ENCODE assay signal across 8 cellular contexts in the genomic region with DNA sequence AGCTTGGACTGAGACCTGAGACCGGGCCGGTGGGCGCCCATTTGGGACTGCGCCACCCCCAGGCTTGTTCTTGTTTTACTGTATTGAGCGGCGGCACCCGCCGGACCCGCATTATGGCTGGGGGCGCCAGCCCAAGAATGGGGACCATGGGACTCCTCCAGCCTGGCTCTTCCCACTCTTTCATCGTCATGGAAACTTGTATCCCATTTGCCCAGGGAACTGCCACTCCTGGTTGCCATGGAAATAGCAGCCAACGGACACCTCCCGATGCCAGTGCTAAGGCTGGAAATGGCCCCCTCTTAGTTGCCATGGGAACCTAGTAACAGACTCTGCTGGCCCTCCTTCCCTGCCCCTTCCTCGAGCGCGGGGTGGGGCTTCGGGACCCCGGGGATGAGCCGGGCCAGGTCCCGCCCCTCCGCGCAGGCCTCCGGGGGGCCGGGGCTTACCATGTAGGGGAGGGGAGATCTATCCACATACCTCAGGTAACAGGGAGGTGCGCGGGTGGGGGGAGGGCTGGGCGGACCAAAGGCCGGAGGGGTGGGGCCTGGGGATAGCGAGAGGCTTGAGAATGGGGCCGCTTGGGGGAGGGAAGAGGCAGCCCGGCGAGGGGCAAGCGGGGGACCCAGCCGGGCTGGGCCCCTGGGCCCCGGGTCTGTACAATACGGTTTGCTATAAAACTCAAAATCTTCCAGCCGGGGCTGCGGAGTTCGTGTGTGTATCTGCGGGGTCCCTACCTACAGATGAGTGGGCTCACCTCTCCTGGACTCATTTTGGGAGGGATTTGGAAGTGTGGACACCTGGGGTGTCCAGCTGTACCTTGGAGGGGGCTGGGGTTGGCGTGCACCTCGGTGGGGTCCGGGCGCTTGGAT. TPM values are rescaled to one million over a fixed set of nuclear protein-coding genes. Genes with fewer than 3 reads are reported as not detected.
DNase-seq lines count a peak whose midpoint lies in the region; ATAC-seq, FAIRE-seq and TF ChIP-seq lines count a peak whose summit lies in the region.

No MANE protein-coding gene starts in this region.

- peak overlapping the region; percentile 95 for H2BK120ac ChIP-seq in mesenchymal stem cell (ENCODE audit: low read depth, low read length)

- no peak overlapping the region for H3K27ac Mint-ChIP-seq in T-helper 17 cell

- peak overlapping the region; percentile 91 for H2AK5ac ChIP-seq in mesenchymal stem cell (ENCODE audit: low read length, severe bottlenecking)

- peak overlapping the region; percentile 74 for H3K4me2 ChIP-seq in mesenchymal stem cell (ENCODE audit: low read length, poor library complexity, severe bottlenecking)

- peak overlapping the region; percentile 88 for H4K91ac ChIP-seq in mesenchymal stem cell (ENCODE audit: low read length)

- H3K36me3 Mint-ChIP-seq in T-helper 17 cell (ENCODE audit: low read depth), result no peaks in the 10 kb centered on the region

- FAIRE-seq in A204.1 (lab: Jason Lieb, UNC), result peak; percentile 85

- H3K36me3 ChIP-seq in HUES48 (ENCODE audit: control insufficient read depth, insufficient read depth, low read length) (peaks cover 29% of the 10 kb centered on the region), mesenchymal stem cell (ENCODE audit: control insufficient read depth in 1 of 2, insufficient read depth in 2 of 2, low read depth in 1 of 2, low read length in 2 of 2) (peaks cover 36 to 39% of the 10 kb centered on the region in 2 experiments)

- H3K18ac ChIP-seq in mesenchymal stem cell (ENCODE audit: low read depth in 1 of 2, low read length in 2 of 2), result peak overlapping the region; percentile 86 to 91

- H3K9ac ChIP-seq in HUES48 (ENCODE audit: low read depth, low read length), result peak overlapping the region; percentile 82
- peak overlapping the region; percentile 98 for H3K9ac ChIP-seq in mesenchymal stem cell (ENCODE audit: low read length)

- peak overlapping the region; percentile 14 to 54 for H2BK12ac ChIP-seq in mesenchymal stem cell (ENCODE audit: low read length in 2 of 2)

- peak; percentile 2 for ATAC-seq in T-helper 17 cell

- H3K27me3 ChIP-seq in HUES48 (ENCODE audit: control insufficient read depth, insufficient read depth, low read length), result no peaks in the 10 kb centered on the region
- no peaks in the 10 kb centered on the region for H3K27me3 ChIP-seq in mesenchymal stem cell (ENCODE audit: control insufficient read depth in 1 of 2, insufficient read depth in 1 of 2, low read length in 2 of 2)

- H3K4ac ChIP-seq in mesenchymal stem cell (ENCODE audit: low read depth in 1 of 2, low read length in 2 of 2), result peak overlapping the region; percentile 71 to 99

- peak overlapping the region; percentile 55 for H2AFZ ChIP-seq in mesenchymal stem cell (ENCODE audit: low read depth, low read length)

- peak overlapping the region; percentile 63 for H2BK5ac ChIP-seq in mesenchymal stem cell (ENCODE audit: low read depth, low read length, poor library complexity, severe bottlenecking)

- H3K79me1 ChIP-seq in mesenchymal stem cell (replicated peaks; ENCODE audit: low read length, poor library complexity, severe bottlenecking), result peaks cover 23% of the 10 kb centered on the region

- no peak for TF ChIP-seq CTCF in epithelial cell of esophagus (IDR thresholded peaks at IDR 0.05; ENCODE audit: insufficient read depth, low read depth, low read length, missing control alignments)

- DNase-seq in GM04504 (ENCODE audit: low read depth) (peak; percentile 95), T-helper 17 cell (no peak), epithelial cell of esophagus (ENCODE audit: low read depth) (peak; percentile 93), mesenchymal stem cell (peak; percentile 100)
- DNase-seq in NK-92 treated with Interleukin-12 subunit alpha and Interleukin-12 subunit beta, amount 100 ng/mL, for 24 hours (lab: John Stamatoyannopoulos, UW), result no peak

- WGBS in mesenchymal stem cell, result 7% methylated on average over 41 of the region's 44 CpGs

- H2BK15ac ChIP-seq in mesenchymal stem cell (ENCODE audit: low read depth, poor library complexity, severe bottlenecking), result peak overlapping the region; percentile 52

- peak overlapping the region; percentile 94 for H3K4me3 Mint-ChIP-seq in T-helper 17 cell

- peak overlapping the region; percentile 97 for H4K8ac ChIP-seq in mesenchymal stem cell (ENCODE audit: low read length)

- H3K23ac ChIP-seq in mesenchymal stem cell (ENCODE audit: low read length in 2 of 2), result no peak overlapping the region

- H3K9me3 ChIP-seq in HUES48 (ENCODE audit: control insufficient read depth, insufficient read depth, low read length) (no peaks in the 10 kb centered on the region), T-helper 17 cell (ENCODE audit: control insufficient read depth, low read length, poor library complexity, severe bottlenecking) (no peaks in the 10 kb centered on the region), mesenchymal stem cell (ENCODE audit: control insufficient read depth, low read length) (no peaks in the 10 kb centered on the region)

- H3K4me1 Mint-ChIP-seq in T-helper 17 cell, result peaks cover 24% of the 10 kb centered on the region

- no peaks in the 10 kb centered on the region for H3K27me3 Mint-ChIP-seq in T-helper 17 cell

- H3K4me3 ChIP-seq in HUES48 (ENCODE audit: low read depth, low read length) (peak overlapping the region; percentile 72), epithelial cell of esophagus (ENCODE audit: low read length) (peak overlapping the region; percentile 85), mesenchymal stem cell (ENCODE audit: insufficient read depth in 1 of 2, low read depth in 1 of 2, low read length in 2 of 2) (peak overlapping the region; percentile 82 to 99)

- peak overlapping the region in 1 of 2 experiments; percentile 96 for H3K14ac ChIP-seq in mesenchymal stem cell (ENCODE audit: low read length in 2 of 2)

- H3K4me1 ChIP-seq in HUES48 (ENCODE audit: control insufficient read depth, insufficient read depth, low read length) (peaks cover 20% of the 10 kb centered on the region), mesenchymal stem cell (ENCODE audit: control insufficient read depth, insufficient read depth, low read depth, low read length) (peaks cover 25% of the 10 kb centered on the region)

- H3K27ac ChIP-seq in HUES48 (ENCODE audit: low read depth, low read length) (peak overlapping the region; percentile 98), mesenchymal stem cell (ENCODE audit: low read length, poor library complexity, severe bottlenecking) (peak overlapping the region; percentile 92), temporal lobe (ENCODE audit: low read depth, low read length) (peak overlapping the region; percentile 92)

RNA-seq across cellular contexts. Expression of a gene that starts 0.5 kb away (rescaled TPM):
- total RNA-seq in T-helper 17 cell, result 1 to 10 TPM; 6.4 to 7.5 TPM
- 63.4 TPM for polyA plus RNA-seq in mesenchymal stem cell (2013, experiment 1 of 2)
- 64.8 TPM for polyA plus RNA-seq in mesenchymal stem cell (2013, experiment 2 of 2)
- total RNA-seq in temporal lobe, result 2.7 TPM

RNA-seq across cellular contexts. Expression of a gene that starts 9.2 kb away (rescaled TPM):
- 10 to 100 TPM; 31.3 to 45.5 TPM for total RNA-seq in T-helper 17 cell
- polyA plus RNA-seq in mesenchymal stem cell (2013, experiment 1 of 2), result 11.7 TPM
- 10.9 TPM for polyA plus RNA-seq in mesenchymal stem cell (2013, experiment 2 of 2)
- 3.4 TPM for total RNA-seq in temporal lobe

RNA-seq across cellular contexts. Expression of a gene that starts 24.9 kb away (rescaled TPM):
- total RNA-seq in T-helper 17 cell, result 10 to 100 TPM; 12.6 to 13.2 TPM
- polyA plus RNA-seq in mesenchymal stem cell (2013, experiment 1 of 2), result 21.4 TPM
- 20.2 TPM for polyA plus RNA-seq in mesenchymal stem cell (2013, experiment 2 of 2)
- 42.3 TPM for total RNA-seq in temporal lobe

RNA-seq across cellular contexts. Expression of a gene that starts 36.7 kb away (rescaled TPM):
- under 1 TPM; 0.21 to 0.60 TPM for total RNA-seq in T-helper 17 cell
- 9.2 TPM for polyA plus RNA-seq in mesenchymal stem cell (2013, experiment 1 of 2)
- polyA plus RNA-seq in mesenchymal stem cell (2013, experiment 2 of 2), result 9.4 TPM
- 0.74 TPM for total RNA-seq in temporal lobe

RNA-seq across cellular contexts. Expression of a gene that starts 51.9 kb away (rescaled TPM):
- total RNA-seq in T-helper 17 cell (under 1 TPM in 1 of 2 donors, not detected in 1; 0.26 TPM), temporal lobe (under 0.01 TPM)
- 6.7 TPM for polyA plus RNA-seq in mesenchymal stem cell (2013, experiment 1 of 2)
- 7.0 TPM for polyA plus RNA-seq in mesenchymal stem cell (2013, experiment 2 of 2)

Comparison
In these comparisons a context has a peak if more than half of its experiments do, and no peak if none do; other contexts are left out.
1. DNase-seq: peak in GM04504 (single experiment), epithelial cell of esophagus (single experiment) and mesenchymal stem cell (single experiment); none in T-helper 17 cell (0 of 3) and NK-92 treated with Interleukin-12 subunit alpha and Interleukin-12 subunit beta, amount 100 ng/mL, for 24 hours (single experiment).
2. Peak in every context shown above with its lines, with median percentiles within 50 percentile points of each other: H3K27ac ChIP-seq and H3K4me3 ChIP-seq.